Comparison of ENCODE assay signal across 1 cellular context in genomic region chr16:50266337-50267091, GRCh38.
TF ChIP-seq lines count a peak whose summit lies in the region.

Gene ADCY7, plus strand, starts transcription at chr16:50266551. Its CDS starts 21,629 bp downstream, at chr16:50288180.

TF ChIP-seq in GM12878, 131 proteins besides CTCF, POLR2A, EP300 and RAD21 (continued from another document):
- TF ChIP-seq SREBF2 (IDR thresholded peaks at IDR 0.05; ENCODE audit: low read length), result no peak
TF ChIP-seq in GM12878: peak in this region for 32.
